In genomic region chr2:42568431-42569115, GRCh38 we compare ENCODE assay signal across 8 cellular contexts. TPM values are rescaled to one million over a fixed set of nuclear protein-coding genes. Genes with fewer than 3 reads are reported as not detected.
DNase-seq lines count a peak whose midpoint lies in the region; ATAC-seq and TF ChIP-seq lines count a peak whose summit lies in the region.

Gene MTA3 (plus strand): TSS chr2:42568632. CDS start chr2:42568746, 114 bp downstream.

- no peak for TF ChIP-seq CTCF in CD14-positive monocyte (IDR thresholded peaks at IDR 0.05)

- peak within 1 kb of the TSS; percentile 87 to 93 for H3K4me3 Mint-ChIP-seq in CD14-positive monocyte

- H3K36me3 ChIP-seq in endocrine pancreas (ENCODE audit: control insufficient read depth, insufficient read depth, low read length) = no peaks in the 10 kb centered on the region

- H3K27me3 ChIP-seq in endocrine pancreas (ENCODE audit: control insufficient read depth, insufficient read depth, low read length) = no peaks in the 10 kb centered on the region

- ATAC-seq in GM21576 (IDR thresholded peaks at IDR 0.05; ENCODE audit: unreplicated experiment) (peak; percentile 18), HG02970 (IDR thresholded peaks at IDR 0.05; ENCODE audit: low FRiP score, unreplicated experiment) (no peak)

- H3K9me3 Mint-ChIP-seq in CD14-positive monocyte = peaks cover 0 to 2% (median 0%) of the 10 kb centered on the region in 7 donors

- H3K27me3 Mint-ChIP-seq in CD14-positive monocyte (ENCODE audit: low read depth in 3 of 3) = peaks cover 12 to 19% (median 14%) of the 10 kb centered on the region in 3 donors

- peaks cover 13% of the 10 kb centered on the region for H3K4me1 Mint-ChIP-seq in CD14-positive monocyte

- H3K36me3 Mint-ChIP-seq in CD14-positive monocyte = no peaks in the 10 kb centered on the region

- intact Hi-C loops in CD14-positive monocyte (cut with micrococcal nuclease) = no loop called here

- peaks cover 6% of the 10 kb centered on the region for H3K4me1 ChIP-seq in endocrine pancreas (ENCODE audit: control insufficient read depth, insufficient read depth, low read length)

- H3K9ac ChIP-seq in endocrine pancreas (ENCODE audit: control insufficient read depth, insufficient read depth, low read length) = peak within 1 kb of the TSS; percentile 48

- peak within 1 kb of the TSS; percentile 75 for H3K4me3 ChIP-seq in endocrine pancreas (ENCODE audit: control insufficient read depth, insufficient read depth, low read length)

- DNase-seq in CD14-positive monocyte (ENCODE audit: low spot score) (no peak), NCI-H2107 (lab: John Stamatoyannopoulos, UW) (peak; percentile 51), midbrain (lab: John Stamatoyannopoulos, UW) (peak; percentile 44)
- DNase-seq in activated CD8-positive, alpha-beta memory T cell treated with anti-CD3 and anti-CD28 coated beads for 4 hours (ENCODE audit: low read depth in 2 of 2) = peak; percentile 26 to 28
- DNase-seq in stimulated activated CD8-positive, alpha-beta memory T cell treated with anti-CD3 and anti-CD28 coated beads, Interleukin-15, amount 100 ng/mL, for 4 hours (ENCODE audit: low read depth in 2 of 2) = peak; percentile 19 to 52

- no peaks in the 10 kb centered on the region for H3K9me3 ChIP-seq in endocrine pancreas (ENCODE audit: control insufficient read depth, low read length)

- H3K27ac Mint-ChIP-seq in CD14-positive monocyte = peak within 1 kb of the TSS in 6 of 7 donors; percentile 46 to 84 (median 76)

RNA-seq across cellular contexts. Expression of gene MTA3, which starts in this region (rescaled TPM):
- polyA plus RNA-seq in CD14-positive monocyte = 1 to 10 TPM; 2.0 to 2.2 TPM
